ENCODE assay signal across 12 cellular contexts in the genomic region with DNA sequence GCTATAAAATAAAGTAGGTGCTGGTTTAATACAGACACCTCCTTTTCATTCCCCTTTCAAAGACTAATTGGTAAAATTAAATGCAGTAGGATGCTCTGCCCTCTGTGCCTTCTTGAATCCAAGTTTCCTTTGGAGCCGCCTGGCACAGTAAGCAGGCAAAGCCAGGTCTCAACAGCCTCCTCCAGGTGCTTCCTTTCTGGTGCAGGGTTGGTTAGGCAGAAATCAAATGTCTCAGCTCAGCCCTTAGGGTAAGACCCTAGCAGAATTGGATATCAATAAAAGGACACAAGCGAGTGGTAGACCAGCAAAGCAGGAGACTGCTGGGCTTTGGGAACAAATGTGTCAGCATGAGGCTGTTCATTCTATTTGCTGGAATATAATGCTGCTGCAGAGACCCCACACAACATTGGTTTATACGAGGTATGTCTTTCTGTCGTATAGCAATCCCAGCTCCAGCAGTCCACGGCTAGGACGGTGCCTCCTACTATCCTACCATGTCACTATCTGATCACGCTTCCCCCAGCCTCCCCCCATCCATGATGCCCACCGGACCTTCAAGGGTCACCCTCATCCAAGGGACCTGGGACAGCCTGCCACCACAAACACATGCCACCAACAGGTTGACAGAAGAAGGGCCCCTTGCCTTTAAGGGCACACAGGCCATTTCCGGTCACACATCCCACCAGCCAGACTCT. TPM values are rescaled to one million over a fixed set of nuclear protein-coding genes. Genes with fewer than 3 reads are reported as not detected.
DNase-seq lines count a peak whose midpoint lies in the region; ATAC-seq, FAIRE-seq and TF ChIP-seq lines count a peak whose summit lies in the region.
"Had no signal": no experiment of that assay in that cellular context is flagged by ENCODE, and none has a peak within 500 bp of the region (broad histone marks: within the 10 kb centered on the region; RNA-seq: fewer than 3 reads in every experiment).

No MANE protein-coding gene starts in this region.

- DNase-seq in A549 (ENCODE audit: low read depth in 1 of 2, low spot score in 1 of 2) (no peak), RWPE1 (ENCODE audit: low spot score) (no peak), epithelial cell of prostate (ENCODE audit: low read depth, low spot score) (no peak), progenitor cell of endocrine pancreas (ENCODE audit: low spot score, unreplicated experiment) (no peak), body of pancreas (no peak), GM03348 (ENCODE audit: low spot score) (no peak), HUDEP-2 (lab: John Stamatoyannopoulos, UW; ENCODE audit: unreplicated experiment in 76 of 76) (no peak)
- DNase-seq: activated naive CD8-positive, alpha-beta T cell treated with anti-CD3 and anti-CD28 coated beads for 36 hours; midbrain; stimulated activated CD4-positive, alpha-beta T cell treated with anti-CD3 and anti-CD28 coated beads, Interleukin-1b, Interleukin-23, amount 100 ng/mL, for 48 hours had no signal

- no peaks in the 10 kb centered on the region for H3K27me3 Mint-ChIP-seq in progenitor cell of endocrine pancreas
- H3K27me3 Mint-ChIP-seq: activated naive CD8-positive, alpha-beta T cell treated with anti-CD3 and anti-CD28 coated beads for 36 hours; B cell had no signal

- peaks cover 23% of the 10 kb centered on the region for H3K36me3 Mint-ChIP-seq in progenitor cell of endocrine pancreas (ENCODE audit: insufficient read depth)

- ATAC-seq in A549 (peak; percentile 18 to 32; a peak in 5 of 6 replicates), body of pancreas (no peak), GM19023 (IDR thresholded peaks at IDR 0.05; ENCODE audit: unreplicated experiment) (no peak)

- H3K4me2 ChIP-seq in A549 = peak overlapping the region; percentile 63

- H3K4me1 Mint-ChIP-seq in progenitor cell of endocrine pancreas (ENCODE audit: low read depth) = peaks cover 28% of the 10 kb centered on the region

- H3K4me1 ChIP-seq in A549 = peaks cover 61% of the 10 kb centered on the region
- no peaks in the 10 kb centered on the region for H3K4me1 ChIP-seq in body of pancreas

- H3K4me3 ChIP-seq in A549 (no peak overlapping the region), body of pancreas (no peak overlapping the region)

- no peak for TF ChIP-seq RAD21 in A549 (conservative IDR thresholded peaks at IDR 0.05 in 1 of 2, IDR thresholded peaks at IDR 0.05 in 1 of 2)

- CTCF ChIA-PET in A549 (lab: Yijun Ruan, JAX) = interaction anchor here (1.0 to 5.0 kb wide), 13 partner anchors 9 to 79 kb away, joined by 3 to 47 read pairs (median 4); a partner anchor contains a TSS
- CTCF ChIA-PET in RWPE1 (lab: Yijun Ruan, JAX) = interaction anchor here (0.7 to 1.0 kb wide), 2 partner anchors 34 to 93 kb away, joined by 3 to 4 read pairs; no protein-coding TSS in a partner anchor

- no peak overlapping the region for H3K4me3 Mint-ChIP-seq in progenitor cell of endocrine pancreas (ENCODE audit: low read depth)
- H3K4me3 Mint-ChIP-seq: activated naive CD8-positive, alpha-beta T cell treated with anti-CD3 and anti-CD28 coated beads for 36 hours; B cell had no signal

- H3K36me3 ChIP-seq in body of pancreas (replicated peaks in 1 of 2; ENCODE audit: insufficient read depth in 1 of 2, low read depth in 2 of 2) = peaks cover 0 to 15% of the 10 kb centered on the region in 2 donors

- H3K9me3 ChIP-seq in A549 (no peaks in the 10 kb centered on the region), body of pancreas (no peaks in the 10 kb centered on the region)

- intact Hi-C loops in body of pancreas (cut with DNase I) = no loop called here

- 84% methylated on average over 9 of the region's 9 CpGs for WGBS in A549 (ENCODE audit: missing lambda C conversion rate)
- WGBS in body of pancreas, 2 donors = 92% methylated on average over 8 to 9 of the region's 9 CpGs

- peaks cover 3% of the 10 kb centered on the region for H3K9me3 Mint-ChIP-seq in progenitor cell of endocrine pancreas (ENCODE audit: low read depth)
- H3K9me3 Mint-ChIP-seq: activated naive CD8-positive, alpha-beta T cell treated with anti-CD3 and anti-CD28 coated beads for 36 hours had no signal

- H3K27ac ChIP-seq in A549 (peak overlapping the region; percentile 79 to 89), RWPE1 (peak overlapping the region; percentile 84), epithelial cell of prostate (peak overlapping the region; percentile 81), body of pancreas (peak overlapping the region in 1 of 4 donors; percentile 44)

- no peaks in the 10 kb centered on the region for H3K27me3 ChIP-seq in body of pancreas

- FAIRE-seq in A549 (lab: Jason Lieb, UNC) = no peak

- TF ChIP-seq CTCF in A549 (IDR thresholded peaks at IDR 0.05) (no peak), RWPE1 (conservative IDR thresholded peaks at IDR 0.05; ENCODE audit: low read depth) (no peak), progenitor cell of endocrine pancreas (IDR thresholded peaks at IDR 0.05; ENCODE audit: unreplicated experiment) (no peak), body of pancreas (IDR thresholded peaks at IDR 0.05) (no peak)

- POLR2A ChIA-PET in A549 (lab: Yijun Ruan, JAX) = no interaction called here
- POLR2A ChIA-PET in RWPE1 (lab: Yijun Ruan, JAX; ENCODE audit: low non-redundant PET) = no interaction called here

- no peak for TF ChIP-seq EP300 in A549 (IDR thresholded peaks at IDR 0.05)

- TF ChIP-seq POLR2A in A549 (IDR thresholded peaks at IDR 0.05; ENCODE audit: low read length) (no peak), body of pancreas (IDR thresholded peaks at IDR 0.05) (no peak)

- H3K27ac Mint-ChIP-seq in progenitor cell of endocrine pancreas = peak overlapping the region; percentile 96
- H3K27ac Mint-ChIP-seq: activated naive CD8-positive, alpha-beta T cell treated with anti-CD3 and anti-CD28 coated beads for 36 hours; B cell had no signal

TF ChIP-seq in A549, 52 proteins besides CTCF, POLR2A, EP300 and RAD21:
- TF ChIP-seq POLR2AphosphoS2 (conservative IDR thresholded peaks at IDR 0.05; ENCODE audit: low read length) (peak; percentile 24; the same call in 1 of the 2 replicates), HOXA7 (CRISPR knock-in tag; IDR thresholded peaks at IDR 0.05) (no peak), NR3C1 (IDR thresholded peaks at IDR 0.05) (no peak), ZC3H11A (IDR thresholded peaks at IDR 0.05) (no peak), RARB (CRISPR knock-in tag; IDR thresholded peaks at IDR 0.05) (no peak), MYC (IDR thresholded peaks at IDR 0.05; ENCODE audit: borderline replicate concordance, low read length) (no peak)
- TF ChIP-seq, protein P1, sequence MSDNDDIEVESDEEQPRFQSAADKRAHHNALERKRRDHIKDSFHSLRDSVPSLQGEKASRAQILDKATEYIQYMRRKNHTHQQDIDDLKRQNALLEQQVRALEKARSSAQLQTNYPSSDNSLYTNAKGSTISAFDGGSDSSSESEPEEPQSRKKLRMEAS (IDR thresholded peaks at IDR 0.05) = no peak

RNA-seq across cellular contexts. Expression of a gene that starts 58.4 kb away (rescaled TPM):
- polyA plus RNA-seq in A549 (2011; rRNA removed) (199 and 217 TPM in 2 replicates), A549 (2017; fragmentation: RNase III; extraction: RNeasy Plus Mini Kit Qiagen cat#74134 plus additional on column Dnase treatment) (285 to 327 TPM (median 300 TPM) in 3 replicates)
- 132 and 138 TPM in 2 replicates for polyA plus RNA-seq in A549 (2012; cell fraction: cytosol; rRNA removed)
- 115 and 134 TPM in 2 replicates for polyA plus RNA-seq in A549 (2012; cell fraction: nucleus; rRNA removed)
- polyA minus RNA-seq in A549 (2011; rRNA and poly(A)+ RNA removed) = 153 and 163 TPM in 2 replicates
- total RNA-seq in progenitor cell of endocrine pancreas (20.3 and 33.8 TPM in 2 replicates), body of pancreas (10 to 100 TPM; 85.7 to 90.0 TPM)

Comparison
In these comparisons a context has a peak if more than half of its experiments do, and no peak if none do; other contexts are left out.
1. ATAC-seq: peak in A549 (2 of 2); none in body of pancreas (single experiment) and GM19023 (single experiment).